32 cellular contexts compared by ENCODE assay signal in genomic region chr21:41582298-41582840, GRCh38.
DNase-seq lines count a peak whose midpoint lies in the region; ATAC-seq and TF ChIP-seq lines count a peak whose summit lies in the region.
"Had no signal": no experiment of that assay in that cellular context is flagged by ENCODE, and none has a peak within 500 bp of the region (broad histone marks: within the 10 kb centered on the region; RNA-seq: fewer than 3 reads in every experiment).

No MANE protein-coding gene starts in this region.

- no peaks in the 10 kb centered on the region for H3K4me1 ChIP-seq in left lung
- H3K4me1 ChIP-seq in stomach: peaks cover 5 to 19% (median 16%) of the 10 kb centered on the region in 4 donors
- H3K4me1 ChIP-seq: left ventricle myocardium inferior had no signal

- H3K9me3 ChIP-seq in left lung (peaks cover 0 to 19% of the 10 kb centered on the region in 2 donors), stomach (peaks cover 0 to 22% (median 16%) of the 10 kb centered on the region in 4 donors)
- H3K9me3 ChIP-seq: neutrophil had no signal

- peak; percentile 12 for DNase-seq in activated CD8-positive, alpha-beta memory T cell treated with anti-CD3 and anti-CD28 coated beads, Interleukin-2, amount 50 U/mL, for 48 hours
- DNase-seq in left lung (no peak), stomach (peak; percentile 23), immature natural killer cell (no peak), H7 (no peak), OCI-M1 (lab: John Stamatoyannopoulos, UW) (no peak)
- DNase-seq: activated CD4-positive, alpha-beta T cell treated with anti-CD3 and anti-CD28 coated beads for 1 hour; activated CD8-positive, alpha-beta T cell treated with anti-CD3 and anti-CD28 coated beads for 36 hours; activated gamma-delta T cell; activated naive CD8-positive, alpha-beta T cell treated with anti-CD3 and anti-CD28 coated beads, Interleukin-2, amount 10 ng/mL, durations not matched to agents 7 days and 5 days; aorta; Calu3; CD4-positive, CD25-positive, alpha-beta regulatory T cell; DND-41; effector memory CD4-positive, alpha-beta T cell; GF-D8; left ventricle myocardium inferior; naive B cell; NCI-H1092 treated with DMSO at 0.1 percent for 48 hours; NCI-H187 treated with DMSO at 0.1 percent for 48 hours; NCI-H2171; Right ventricle myocardium superior; stimulated activated naive CD8-positive, alpha-beta T cell treated with anti-CD3 and anti-CD28 coated beads, Interleukin-15, amount 100 ng/mL, for 72 hours; T-helper 17 cell had no signal

- H3K27me3 Mint-ChIP-seq in immature natural killer cell (ENCODE audit: low read depth in 3 of 3): peaks cover 1 to 4% (median 3%) of the 10 kb centered on the region in 3 donors
- H3K27me3 Mint-ChIP-seq: progenitor cell of endocrine pancreas had no signal

- no peak overlapping the region for H3K4me3 Mint-ChIP-seq in immature natural killer cell
- H3K4me3 Mint-ChIP-seq: activated CD8-positive, alpha-beta T cell treated with anti-CD3 and anti-CD28 coated beads for 36 hours; activated naive CD8-positive, alpha-beta T cell treated with anti-CD3 and anti-CD28 coated beads, Interleukin-2, amount 10 ng/mL, durations not matched to agents 7 days and 5 days; GM23338; mesothelial cell of epicardium; naive B cell; stimulated activated naive CD8-positive, alpha-beta T cell treated with anti-CD3 and anti-CD28 coated beads, Interleukin-15, amount 100 ng/mL, for 72 hours; T-helper 17 cell had no signal

- no peak for TF ChIP-seq EP300 in stomach (IDR thresholded peaks at IDR 0.05)

- H3K4me3 ChIP-seq in left lung: no peak overlapping the region
- H3K4me3 ChIP-seq in stomach: no peak overlapping the region
- no peak overlapping the region for H3K4me3 ChIP-seq in H7 (ENCODE audit: insufficient read depth, low read depth, low read length)
- H3K4me3 ChIP-seq: A549, GM23338, left ventricle myocardium inferior had no signal

- H3K36me3 ChIP-seq in left lung: no peaks in the 10 kb centered on the region
- no peaks in the 10 kb centered on the region for H3K36me3 ChIP-seq in stomach
- H3K36me3 ChIP-seq in H7 (replicated peaks; ENCODE audit: control insufficient read depth, insufficient read depth, low read length): no peaks in the 10 kb centered on the region
- H3K36me3 ChIP-seq: left ventricle myocardium inferior, neutrophil had no signal

- peaks cover 0 to 2% (median 0%) of the 10 kb centered on the region in 3 donors for H3K36me3 Mint-ChIP-seq in immature natural killer cell
- H3K36me3 Mint-ChIP-seq: activated naive CD8-positive, alpha-beta T cell treated with anti-CD3 and anti-CD28 coated beads, Interleukin-2, amount 10 ng/mL, durations not matched to agents 7 days and 5 days; CD4-positive, CD25-positive, alpha-beta regulatory T cell had no signal

- peak overlapping the region; percentile 83 for H3K27ac ChIP-seq in C4-2B
- peak overlapping the region; percentile 43 to 60 for H3K27ac ChIP-seq in left lung
- H3K27ac ChIP-seq in stomach: peak overlapping the region; percentile 62 to 80 (median 73)
- H3K27ac ChIP-seq: A549, left ventricle myocardium inferior, neutrophil had no signal

- H3K27me3 ChIP-seq in left lung: no peaks in the 10 kb centered on the region
- no peaks in the 10 kb centered on the region for H3K27me3 ChIP-seq in stomach
- no peaks in the 10 kb centered on the region for H3K27me3 ChIP-seq in H7 (ENCODE audit: control insufficient read depth, insufficient read depth, low read length)

- intact Hi-C loops in left lung (cut with DNase I): no loop called here
- intact Hi-C loops in stomach (cut with DNase I; ENCODE audit: low total_unique reads): no loop called here

- TF ChIP-seq POLR2A in stomach (IDR thresholded peaks at IDR 0.05): no peak

- H3K4me1 Mint-ChIP-seq in immature natural killer cell: no peaks in the 10 kb centered on the region
- H3K4me1 Mint-ChIP-seq: activated naive CD8-positive, alpha-beta T cell treated with anti-CD3 and anti-CD28 coated beads, Interleukin-2, amount 10 ng/mL, durations not matched to agents 7 days and 5 days; CD4-positive, CD25-positive, alpha-beta regulatory T cell; mesothelial cell of epicardium; naive B cell; stimulated activated naive CD8-positive, alpha-beta T cell treated with anti-CD3 and anti-CD28 coated beads, Interleukin-15, amount 100 ng/mL, for 72 hours; T-helper 17 cell had no signal

- 71 to 80% (median 73%) methylated on average over 7 of the region's 7 CpGs for whole genome bisulfite sequencing in stomach, 5 donors

- H3K27ac Mint-ChIP-seq in immature natural killer cell: no peak overlapping the region
- H3K27ac Mint-ChIP-seq: activated CD8-positive, alpha-beta T cell treated with anti-CD3 and anti-CD28 coated beads for 36 hours; activated naive CD8-positive, alpha-beta T cell treated with anti-CD3 and anti-CD28 coated beads, Interleukin-2, amount 10 ng/mL, durations not matched to agents 7 days and 5 days; GM23338; mesothelial cell of epicardium; progenitor cell of endocrine pancreas; stimulated activated naive CD8-positive, alpha-beta T cell treated with anti-CD3 and anti-CD28 coated beads, Interleukin-15, amount 100 ng/mL, for 72 hours; T-helper 17 cell had no signal

- no peak for TF ChIP-seq CTCF in C4-2B (conservative IDR thresholded peaks at IDR 0.05)
- TF ChIP-seq CTCF in left lung (IDR thresholded peaks at IDR 0.05): no peak
- TF ChIP-seq CTCF in stomach (IDR thresholded peaks at IDR 0.05): no peak

- ATAC-seq in left lung: no peak
- no peak for ATAC-seq in GM18870 (IDR thresholded peaks at IDR 0.05; ENCODE audit: unreplicated experiment)
- ATAC-seq: activated CD8-positive, alpha-beta T cell treated with anti-CD3 and anti-CD28 coated beads for 36 hours; sciatic nerve; stimulated activated naive CD8-positive, alpha-beta T cell treated with anti-CD3 and anti-CD28 coated beads, Interleukin-15, amount 100 ng/mL, for 72 hours; T-helper 17 cell had no signal

- peaks cover 2 to 20% (median 13%) of the 10 kb centered on the region in 6 donors for H3K9me3 Mint-ChIP-seq in immature natural killer cell

Comparison
In these comparisons a context has a peak if more than half of its experiments do, and no peak if none do; other contexts are left out.
1. DNase-seq: peak in activated CD8-positive, alpha-beta memory T cell treated with anti-CD3 and anti-CD28 coated beads, Interleukin-2, amount 50 U/mL, for 48 hours (single experiment) and stomach (single experiment); none in left lung (0 of 2), immature natural killer cell (0 of 3), H7 (single experiment) and OCI-M1 (single experiment).
2. Peak in every context shown above with its lines, with median percentiles within 50 percentile points of each other: H3K27ac ChIP-seq.